8 cellular contexts compared by ENCODE assay signal in genomic region chr7:141649865-141650499, GRCh38. TPM values are rescaled to one million over a fixed set of nuclear protein-coding genes. Genes with fewer than 3 reads are reported as not detected.
DNase-seq lines count a peak whose midpoint lies in the region; ATAC-seq, FAIRE-seq and TF ChIP-seq lines count a peak whose summit lies in the region.

No MANE protein-coding gene starts in this region.

- peaks cover 0 to 27% (median 9%) of the 10 kb centered on the region in 12 donors for H3K4me1 ChIP-seq in heart left ventricle

- WGBS in heart left ventricle, 4 donors = 26 to 35% (median 29%) methylated on average over 4 of the region's 4 CpGs

- intact Hi-C loops in heart left ventricle (cut with DNase I) (loop anchor here in 9 of 10 donors (2.0 to 10.0 kb wide), 12 partner anchors 52 to 635 kb away; partner anchors contain the start of genes SSBP1 (in 5 of the 9), AGK (in 3 of the 9), DENND11 (in 1 of the 9) and MRPS33 (in 1 of the 9)), posterior cingulate gyrus (cut with DNase I) (loop anchor here (5.0 kb wide), 5 partner anchors 52 to 838 kb away; partner anchors contain the start of genes AGK, DENND11, MRPS33 and TMEM178B)

- peak overlapping the region in 1 of 12 donors; percentile 45 for H3K27ac ChIP-seq in heart left ventricle

- ATAC-seq in GM19438 (IDR thresholded peaks at IDR 0.05; ENCODE audit: low read depth, unreplicated experiment) (peak; percentile 72), HG03558 (IDR thresholded peaks at IDR 0.05; ENCODE audit: extremely low read depth, unreplicated experiment) (peak; percentile 39), heart left ventricle (peak; percentile 82 to 90 (median 86))
- ATAC-seq in activated CD4-positive, CD25-positive, alpha-beta regulatory T cell treated with anti-CD3 and anti-CD28 coated beads, Interleukin-2, amount 50 U/mL, for 24 hours = no peak

- TF ChIP-seq CTCF in D721Med (IDR thresholded peaks at IDR 0.05; ENCODE audit: insufficient read depth, missing control alignments) (peak; percentile 92), heart left ventricle (IDR thresholded peaks at IDR 0.05) (peak; percentile 53 to 83 (median 65))

- no peaks in the 10 kb centered on the region for H3K9me3 ChIP-seq in heart left ventricle

- FAIRE-seq in D721Med (lab: Jason Lieb, UNC) = peak; percentile 74

- H3K27me3 ChIP-seq in heart left ventricle = no peaks in the 10 kb centered on the region

- no peak overlapping the region for H3K4me3 ChIP-seq in heart left ventricle

- H3K36me3 ChIP-seq in heart left ventricle = peaks cover 0 to 46% (median 23%) of the 10 kb centered on the region in 9 donors

- DNase-seq in D721Med (ENCODE audit: insufficient read length, low spot score) = peak; percentile 47
- peak; percentile 85 for DNase-seq in NCI-H510A treated with DMSO at 0.1 percent for 48 hours (lab: John Stamatoyannopoulos, UW)
- peak; percentile 90 for DNase-seq in amniotic epithelial cell (ENCODE audit: low read depth)
- peak in 4 of 5 donors; percentile 42 to 66 (median 51) for DNase-seq in heart left ventricle
- DNase-seq in posterior cingulate gyrus = peak; percentile 54 to 95 (median 72)

- TF ChIP-seq POLR2A in heart left ventricle (IDR thresholded peaks at IDR 0.05) = no peak

RNA-seq across cellular contexts. Expression of gene DENND11, which starts 52.0 kb away (rescaled TPM):
- 10 to 100 TPM in 3 of 9 donors, 1 to 10 TPM in 6; 6.7 to 15.3 (median 8.8) TPM for total RNA-seq in heart left ventricle
- 1 to 10 TPM; 3.5 to 5.8 TPM for polyA plus RNA-seq in heart left ventricle

RNA-seq across cellular contexts. Expression of gene WEE2, which starts 58.2 kb away (rescaled TPM):
- total RNA-seq in heart left ventricle = under 1 TPM in 1 of 9 donors, not detected in 8; 0.08 TPM
- not detected for polyA plus RNA-seq in heart left ventricle

Comparison
In these comparisons a context has a peak if more than half of its experiments do, and no peak if none do; other contexts are left out.
1. ATAC-seq: peak in GM19438 (single experiment), HG03558 (single experiment) and heart left ventricle (4 of 4); none in activated CD4-positive, CD25-positive, alpha-beta regulatory T cell treated with anti-CD3 and anti-CD28 coated beads, Interleukin-2, amount 50 U/mL, for 24 hours (0 of 2).
2. Peak in every context shown above with its lines, with median percentiles within 50 percentile points of each other: DNase-seq.